ENCODE assay signal across 12 cellular contexts in the genomic region with DNA sequence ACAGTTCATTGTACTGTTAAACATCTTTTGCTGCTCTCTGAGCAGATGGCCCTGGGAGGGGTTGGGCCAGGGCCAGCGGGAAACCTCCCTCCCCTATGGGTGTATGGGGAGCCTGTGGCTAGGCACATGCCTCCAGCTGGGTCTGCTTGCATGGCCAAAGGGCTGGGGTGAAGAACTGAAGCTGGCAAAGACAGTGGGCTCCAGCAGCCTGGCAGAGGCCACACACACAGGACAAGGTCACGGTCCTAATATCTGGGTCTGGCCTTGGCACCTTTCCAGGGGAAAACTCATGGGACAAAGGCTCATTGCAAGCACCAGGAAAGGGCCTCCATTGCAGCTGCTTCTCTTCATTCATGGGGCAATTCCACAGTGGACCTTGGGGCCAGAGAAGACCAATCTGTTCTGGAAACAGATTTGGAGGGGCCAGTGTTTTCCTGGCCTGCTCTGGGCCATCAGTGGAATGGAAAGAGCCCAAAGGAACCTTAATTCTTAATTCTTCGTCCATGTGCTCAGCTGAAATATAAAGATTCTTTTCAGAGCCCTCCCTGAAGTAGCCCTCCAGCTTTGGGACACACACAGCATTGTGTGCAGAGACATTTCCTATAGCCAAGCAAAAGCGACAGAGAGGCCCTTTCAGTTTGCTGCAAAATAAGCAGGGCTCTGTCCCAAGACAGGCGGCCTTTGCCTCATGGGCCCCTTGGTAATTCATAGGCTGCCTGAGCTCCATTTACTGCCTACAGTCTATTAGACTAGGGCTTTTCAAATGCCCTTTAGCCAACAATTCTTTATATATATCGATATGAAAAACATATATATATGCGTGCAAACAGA. TPM values are rescaled to one million over a fixed set of nuclear protein-coding genes. Genes with fewer than 3 reads are reported as not detected.
DNase-seq lines count a peak whose midpoint lies in the region; ATAC-seq and TF ChIP-seq lines count a peak whose summit lies in the region.
"Had no signal": no experiment of that assay in that cellular context is flagged by ENCODE, and none has a peak within 500 bp of the region (broad histone marks: within the 10 kb centered on the region; RNA-seq: fewer than 3 reads in every experiment).

No MANE protein-coding gene starts in this region.

- POLR2A ChIA-PET in HEK293 (lab: Yijun Ruan, JAX), result no interaction called here

- no peaks in the 10 kb centered on the region for H3K4me1 ChIP-seq in HEK293 (ENCODE audit: control insufficient read depth, insufficient read depth, low read length)
- H3K4me1 ChIP-seq in right cardiac atrium (ENCODE audit: control insufficient read depth, insufficient read depth, low read length), result no peaks in the 10 kb centered on the region
- H3K4me1 ChIP-seq in rectal smooth muscle tissue (ENCODE audit: control insufficient read depth, insufficient read depth, low read length), result peaks cover 4% of the 10 kb centered on the region

- 52% methylated on average over 7 of the region's 7 CpGs for WGBS in right cardiac atrium

- intact Hi-C loops in right cardiac atrium (cut with DNase I), result no loop called here

- H3K9me3 ChIP-seq in HEK293 (ENCODE audit: control insufficient read depth, insufficient read depth, low read depth, low read length) (no peaks in the 10 kb centered on the region), right cardiac atrium (ENCODE audit: control insufficient read depth, low read length) (no peaks in the 10 kb centered on the region)

- H3K4me3 ChIP-seq in HEK293 (ENCODE audit: low read depth, low read length) (no peak overlapping the region), right cardiac atrium (ENCODE audit: low read length) (no peak overlapping the region), rectal smooth muscle tissue (ENCODE audit: low read length) (no peak overlapping the region)
- H3K4me3 ChIP-seq: skin epidermis had no signal

- H3K27me3 ChIP-seq in right cardiac atrium (ENCODE audit: control insufficient read depth, insufficient read depth), result no peaks in the 10 kb centered on the region
- no peaks in the 10 kb centered on the region for H3K27me3 ChIP-seq in rectal smooth muscle tissue (ENCODE audit: control insufficient read depth, insufficient read depth, low read length)

- no peak overlapping the region for H3K9ac ChIP-seq in rectal smooth muscle tissue (ENCODE audit: low read length)

- TF ChIP-seq CTCF in HEK293 (tag by site-specific recombination; IDR thresholded peaks at IDR 0.05), result no peak

- ATAC-seq in right cardiac atrium (peak; percentile 83 to 87), HG02678 (IDR thresholded peaks at IDR 0.05; ENCODE audit: unreplicated experiment) (no peak), HG02571 (IDR thresholded peaks at IDR 0.05; ENCODE audit: unreplicated experiment) (no peak)

- H3K27ac ChIP-seq in HEK293 (ENCODE audit: extremely low read depth, low read depth, low read length) (no peak overlapping the region), right cardiac atrium (ENCODE audit: low read length) (peak overlapping the region; percentile 0), rectal smooth muscle tissue (ENCODE audit: low read depth, low read length) (peak overlapping the region; percentile 30)

- H3K36me3 ChIP-seq in HEK293 (ENCODE audit: control insufficient read depth in 2 of 2, insufficient read depth in 1 of 2, low read length in 2 of 2), result no peaks in the 10 kb centered on the region
- no peaks in the 10 kb centered on the region for H3K36me3 ChIP-seq in rectal smooth muscle tissue (ENCODE audit: control insufficient read depth, insufficient read depth, low read length)

- CTCF ChIA-PET in HEK293 (lab: Yijun Ruan, JAX), result interaction anchor here (0.6 to 2.4 kb wide), 2 partner anchors 13 to 73 kb away, joined by 3 to 8 read pairs; no protein-coding TSS in a partner anchor

- DNase-seq in astrocyte of the hippocampus (ENCODE audit: low read depth, low spot score) (peak; percentile 14), right cardiac atrium (peak; percentile 77 to 91 (median 90)), NCI-H2227 treated with DMSO at 0.1 percent for 48 hours (lab: John Stamatoyannopoulos, UW) (no peak), NCI-H1105 (lab: John Stamatoyannopoulos, UW) (no peak)
- DNase-seq: CD8-positive, alpha-beta memory T cell; stimulated activated naive B cell treated with anti-CD40 and anti-IgM and Interleukin-4, amounts not matched to agents 10 μg/mL and 1 μg/mL and 100 μg/mL, for 72 hours; T-helper 9 cell had no signal

TF ChIP-seq in HEK293, 187 proteins besides CTCF, POLR2A, EP300 and RAD21:
- peak; percentile 60 for TF ChIP-seq ZIC2 (tag by site-specific recombination; IDR thresholded peaks at IDR 0.05)
- TF ChIP-seq, protein P1, sequence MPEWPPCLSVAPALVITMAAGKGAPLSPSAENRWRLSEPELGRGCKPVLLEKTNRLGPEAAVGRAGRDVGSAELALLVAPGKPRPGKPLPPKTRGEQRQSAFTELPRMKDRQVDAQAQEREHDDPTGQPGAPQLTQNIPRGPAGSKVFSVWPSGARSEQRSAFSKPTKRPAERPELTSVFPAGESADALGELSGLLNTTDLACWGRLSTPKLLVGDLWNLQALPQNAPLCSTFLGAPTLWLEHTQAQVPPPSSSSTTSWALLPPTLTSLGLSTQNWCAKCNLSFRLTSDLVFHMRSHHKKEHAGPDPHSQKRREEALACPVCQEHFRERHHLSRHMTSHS (tag by site-specific recombination; IDR thresholded peaks at IDR 0.05), result no peak

RNA-seq across cellular contexts. Expression of a gene that starts 11.3 kb away (rescaled TPM):
- total RNA-seq in right cardiac atrium, result 10 to 100 TPM; 18.6 to 25.4 (median 22.2) TPM
- 8.7 TPM for polyA plus RNA-seq in right cardiac atrium

Comparison
In these comparisons a context has a peak if more than half of its experiments do, and no peak if none do; other contexts are left out.
1. DNase-seq: peak in astrocyte of the hippocampus (single experiment) and right cardiac atrium (3 of 3); none in NCI-H2227 treated with DMSO at 0.1 percent for 48 hours (single experiment) and NCI-H1105 (single experiment).
2. ATAC-seq: peak in right cardiac atrium (2 of 2); none in HG02678 (single experiment) and HG02571 (single experiment).